Comparison of ENCODE assay signal across 11 cellular contexts in genomic region chr11:126188332-126189108, GRCh38. TPM values are rescaled to one million over a fixed set of nuclear protein-coding genes. Genes with fewer than 3 reads are reported as not detected.
DNase-seq lines count a peak whose midpoint lies in the region; ATAC-seq and TF ChIP-seq lines count a peak whose summit lies in the region.
"Had no signal": no experiment of that assay in that cellular context is flagged by ENCODE, and none has a peak within 500 bp of the region (broad histone marks: within the 10 kb centered on the region; RNA-seq: fewer than 3 reads in every experiment).

No MANE protein-coding gene starts in this region.

- no peak for DNase-seq in neuronal stem cell (ENCODE audit: low spot score)
- no peak for DNase-seq in anterior cingulate cortex (lab: John Stamatoyannopoulos, UW)
- no peak for DNase-seq in NK-92 (lab: John Stamatoyannopoulos, UW; ENCODE audit: unreplicated experiment)
- no peak for DNase-seq in DMS153 (lab: John Stamatoyannopoulos, UW)
- DNase-seq in CD14-positive monocyte (ENCODE audit: low spot score) = no peak
- DNase-seq: effector CD4-positive, alpha-beta T cell; stimulated activated CD8-positive, alpha-beta memory T cell treated with anti-CD3 and anti-CD28 coated beads, Interleukin-4, amount 100 ng/mL, for 48 hours had no signal

- peak; percentile 52 for ATAC-seq in GM19025 (IDR thresholded peaks at IDR 0.05; ENCODE audit: low read depth, unreplicated experiment)
- peak; percentile 61 for ATAC-seq in GM21786 (IDR thresholded peaks at IDR 0.05; ENCODE audit: unreplicated experiment)
- peak; percentile 69 for ATAC-seq in HG03442 (IDR thresholded peaks at IDR 0.05; ENCODE audit: unreplicated experiment)

- peaks cover 9 to 26% of the 10 kb centered on the region in 2 donors for H3K4me1 ChIP-seq in neuronal stem cell (ENCODE audit: control insufficient read depth in 2 of 2, insufficient read depth in 1 of 2, low read depth in 1 of 2, low read length in 2 of 2)

- H3K4me2 ChIP-seq in neuronal stem cell (ENCODE audit: insufficient read depth, low read length, poor library complexity, severe bottlenecking) = no peak overlapping the region

- no peaks in the 10 kb centered on the region for H3K9me3 ChIP-seq in neuronal stem cell (replicated peaks in 1 of 2; ENCODE audit: control insufficient read depth in 2 of 2, insufficient read depth in 1 of 2, low read depth in 1 of 2, low read length in 2 of 2)

- H4K91ac ChIP-seq in neuronal stem cell (ENCODE audit: low read depth, low read length, poor library complexity) = no peak overlapping the region

- no peak overlapping the region for H3K27ac ChIP-seq in neuronal stem cell (replicated peaks; ENCODE audit: low read length)

- H3K27me3 ChIP-seq in neuronal stem cell (ENCODE audit: control insufficient read depth in 3 of 3, insufficient read depth in 3 of 3, low read depth in 1 of 3, low read length in 3 of 3) = no peaks in the 10 kb centered on the region

- H2BK5ac ChIP-seq in neuronal stem cell (ENCODE audit: low read length) = no peak overlapping the region

- H3K36me3 Mint-ChIP-seq in CD14-positive monocyte = peaks cover 34 to 41% of the 10 kb centered on the region in 2 donors

- H2AFZ ChIP-seq in neuronal stem cell (ENCODE audit: low read length) = no peak overlapping the region

- H3K4me3 ChIP-seq in neuronal stem cell (ENCODE audit: low read length in 2 of 2) = no peak overlapping the region

- H4K8ac ChIP-seq in neuronal stem cell (ENCODE audit: low read depth, low read length) = no peak overlapping the region

- no peak overlapping the region for H3K4me3 Mint-ChIP-seq in CD14-positive monocyte

- TF ChIP-seq CTCF in CD14-positive monocyte (IDR thresholded peaks at IDR 0.05) = no peak

- peak overlapping the region; percentile 47 for H2AK5ac ChIP-seq in neuronal stem cell (ENCODE audit: low read depth, low read length)

- H3K79me1 ChIP-seq in neuronal stem cell (ENCODE audit: low read depth, low read length) = peaks cover 2% of the 10 kb centered on the region

- no peak overlapping the region for H3K4ac ChIP-seq in neuronal stem cell (ENCODE audit: low read length)

- H3K9ac ChIP-seq in neuronal stem cell (ENCODE audit: low read depth, low read length, poor library complexity) = no peak overlapping the region

- no peak overlapping the region for H2BK12ac ChIP-seq in neuronal stem cell (ENCODE audit: low read length)

- no peak overlapping the region for H3K23ac ChIP-seq in neuronal stem cell (ENCODE audit: low read depth, low read length, poor library complexity)

- H2BK15ac ChIP-seq in neuronal stem cell (ENCODE audit: low read length) = no peak overlapping the region

- H3K27ac Mint-ChIP-seq in CD14-positive monocyte = peak overlapping the region in 2 of 7 donors; percentile 21 to 59
- H3K27ac Mint-ChIP-seq: activated T-helper 2 cell treated with anti-CD3 and anti-CD28 coated beads, Interferon-gamma antibody, Interleukin-2, Interleukin-4, amounts not matched to agents 10 μg/mL and 5 μg/mL and 100 μg/mL, durations not matched to agents 14 hours and 24 hours and 36 hours had no signal

- peak overlapping the region; percentile 54 for H3K18ac ChIP-seq in neuronal stem cell (ENCODE audit: low read length)

- no peak overlapping the region for H2BK120ac ChIP-seq in neuronal stem cell (ENCODE audit: low read depth, low read length)

- H3K36me3 ChIP-seq in neuronal stem cell (replicated peaks in 1 of 2; ENCODE audit: control insufficient read depth in 2 of 2, insufficient read depth in 2 of 2, low read length in 2 of 2) = peaks cover 15 to 29% of the 10 kb centered on the region in 2 donors

- no peaks in the 10 kb centered on the region for H3K9me3 Mint-ChIP-seq in CD14-positive monocyte
- H3K9me3 Mint-ChIP-seq: activated T-helper 2 cell treated with anti-CD3 and anti-CD28 coated beads, Interferon-gamma antibody, Interleukin-2, Interleukin-4, amounts not matched to agents 10 μg/mL and 5 μg/mL and 100 μg/mL, durations not matched to agents 14 hours and 24 hours and 36 hours had no signal

- H3K14ac ChIP-seq in neuronal stem cell (ENCODE audit: low read length) = no peak overlapping the region

- H3K4me1 Mint-ChIP-seq in CD14-positive monocyte = no peaks in the 10 kb centered on the region

- whole genome bisulfite sequencing in neuronal stem cell (ENCODE audit: extremely low coverage in 2 of 2, insufficient read length in 2 of 2, insufficient replicate concordance in 1 of 2), 2 donors = no CpG with 5 or more reads among the region's 15 CpGs

- peaks cover 0 to 3% (median 2%) of the 10 kb centered on the region in 3 donors for H3K27me3 Mint-ChIP-seq in CD14-positive monocyte (ENCODE audit: low read depth in 3 of 3)

- intact Hi-C loops in CD14-positive monocyte (cut with micrococcal nuclease) = no loop called here

RNA-seq across cellular contexts. Expression of gene RPUSD4, which starts 22.9 kb away (rescaled TPM):
- 22.3 TPM for polyA plus RNA-seq in neuronal stem cell (2013, experiment 1 of 2)
- 20.9 TPM for polyA plus RNA-seq in neuronal stem cell (2013, experiment 2 of 2)
- 10 to 100 TPM in 1 of 2 donors, 1 to 10 TPM in 1; 9.0 to 10.3 TPM for polyA plus RNA-seq in CD14-positive monocyte

RNA-seq across cellular contexts. Expression of gene FAM118B, which starts 23.1 kb away (rescaled TPM):
- 22.4 TPM for polyA plus RNA-seq in neuronal stem cell (2013, experiment 1 of 2)
- polyA plus RNA-seq in neuronal stem cell (2013, experiment 2 of 2) = 22.5 TPM
- 10 to 100 TPM; 16.5 to 18.7 TPM for polyA plus RNA-seq in CD14-positive monocyte
